13 cellular contexts compared by ENCODE assay signal in genomic region chr7:131544021-131544420, GRCh38.
"Had no signal": no experiment of that assay in that cellular context is flagged by ENCODE, and none has a peak within 500 bp of the region (broad histone marks: within the 10 kb centered on the region; RNA-seq: fewer than 3 reads in every experiment).

No MANE protein-coding gene starts in this region.

- H3K4me3 ChIP-seq: prostate gland, tibial artery had no signal

- H3K27me3 ChIP-seq: tibial artery had no signal

- H3K27me3 Mint-ChIP-seq: activated T-helper 17 cell treated with anti-CD3 and anti-CD28 coated beads, Interleukin-2, amount 50 U/mL, for 72 hours had no signal

- DNase-seq: activated CD4-positive, alpha-beta T cell treated with anti-CD3 and anti-CD28 coated beads, Interleukin-2, amount 10 ng/mL, durations not matched to agents 7 days and 5 days; activated CD4-positive, CD25-positive, alpha-beta regulatory T cell; activated CD8-positive, alpha-beta memory T cell treated with anti-CD3 and anti-CD28 coated beads for 24 hours; activated naive CD4-positive, alpha-beta T cell treated with anti-CD3 and anti-CD28 coated beads for 36 hours; erythroblast; glutamatergic neuron; natural killer cell; SHP77 treated with DMSO at 0.1 percent for 48 hours; stimulated activated CD4-positive, alpha-beta T cell treated with anti-CD3 and anti-CD28 coated beads, Interleukin-4, amount 100 ng/mL, for 4 hours; T-helper 2 cell; tibial artery had no signal

- ATAC-seq: activated T-helper 17 cell treated with anti-CD3 and anti-CD28 coated beads, Interleukin-2, amount 50 U/mL, for 72 hours; natural killer cell had no signal

- H3K9me3 Mint-ChIP-seq: activated CD4-positive, alpha-beta T cell treated with anti-CD3 and anti-CD28 coated beads, Interleukin-2, amount 10 ng/mL, durations not matched to agents 7 days and 5 days; activated naive CD4-positive, alpha-beta T cell treated with anti-CD3 and anti-CD28 coated beads for 36 hours; activated T-helper 17 cell treated with anti-CD3 and anti-CD28 coated beads, Interleukin-2, amount 50 U/mL, for 72 hours; natural killer cell had no signal

- H3K4me3 Mint-ChIP-seq: activated CD4-positive, alpha-beta T cell treated with anti-CD3 and anti-CD28 coated beads, Interleukin-2, amount 10 ng/mL, durations not matched to agents 7 days and 5 days; activated naive CD4-positive, alpha-beta T cell treated with anti-CD3 and anti-CD28 coated beads for 36 hours; activated T-helper 17 cell treated with anti-CD3 and anti-CD28 coated beads, Interleukin-2, amount 50 U/mL, for 72 hours; natural killer cell had no signal

- H3K4me1 ChIP-seq: prostate gland had no signal

- H3K36me3 Mint-ChIP-seq: natural killer cell had no signal

- H3K36me3 ChIP-seq: prostate gland, tibial artery had no signal

- H3K9me3 ChIP-seq: prostate gland, tibial artery had no signal

- H3K27ac ChIP-seq: prostate gland, tibial artery had no signal

- H3K27ac Mint-ChIP-seq: activated CD4-positive, alpha-beta T cell treated with anti-CD3 and anti-CD28 coated beads, Interleukin-2, amount 10 ng/mL, durations not matched to agents 7 days and 5 days; activated naive CD4-positive, alpha-beta T cell treated with anti-CD3 and anti-CD28 coated beads for 36 hours; activated T-helper 17 cell treated with anti-CD3 and anti-CD28 coated beads, Interleukin-2, amount 50 U/mL, for 72 hours; natural killer cell had no signal
